8 cellular contexts compared by ENCODE assay signal in the genomic region with DNA sequence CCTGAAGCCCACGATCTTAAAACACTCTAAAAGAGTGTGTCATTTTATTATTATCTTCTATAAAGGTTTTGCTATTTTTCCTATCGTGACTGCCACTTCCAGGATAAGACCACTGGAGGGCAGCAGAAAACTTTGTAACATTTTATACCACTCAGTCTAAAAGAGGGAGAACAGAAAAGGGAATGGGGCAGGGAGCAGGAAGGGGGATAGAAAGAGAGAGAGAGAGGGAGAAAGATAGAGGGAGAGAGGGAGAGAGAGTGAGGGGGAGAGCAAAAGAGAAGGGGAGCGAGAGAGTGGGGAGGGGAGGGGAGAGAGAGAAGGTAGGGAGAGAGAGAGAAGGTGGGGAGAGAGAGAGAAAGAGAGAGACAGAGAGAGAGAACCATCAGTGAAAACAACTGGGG. TPM values are rescaled to one million over a fixed set of nuclear protein-coding genes. Genes with fewer than 3 reads are reported as not detected.
DNase-seq lines count a peak whose midpoint lies in the region; ATAC-seq and TF ChIP-seq lines count a peak whose summit lies in the region.

No MANE protein-coding gene starts in this region.

- no peak overlapping the region for H3K27ac ChIP-seq in OCI-LY3 (ENCODE audit: low read length)
- no peak overlapping the region for H3K27ac ChIP-seq in cardiac muscle cell
- H3K27ac ChIP-seq in psoas muscle, result no peak overlapping the region

- H3K36me3 ChIP-seq in OCI-LY3 (replicated peaks; ENCODE audit: low read depth, low read length) (no peaks in the 10 kb centered on the region), cardiac muscle cell (no peaks in the 10 kb centered on the region), psoas muscle (ENCODE audit: insufficient read depth in 1 of 2, low read depth in 1 of 2) (no peaks in the 10 kb centered on the region)

- no peaks in the 10 kb centered on the region for H3K79me2 ChIP-seq in OCI-LY3 (ENCODE audit: low read length)

- no peaks in the 10 kb centered on the region for H3K27me3 ChIP-seq in OCI-LY3 (ENCODE audit: low read depth, low read length)
- no peaks in the 10 kb centered on the region for H3K27me3 ChIP-seq in cardiac muscle cell
- no peaks in the 10 kb centered on the region for H3K27me3 ChIP-seq in psoas muscle (ENCODE audit: insufficient read depth in 3 of 3, low read length in 2 of 3)

- DNase-seq in EL (peak; percentile 62), cardiac muscle cell (ENCODE audit: low read depth in 1 of 2, low spot score in 1 of 2) (peak; percentile 76 to 80), psoas muscle (no peak)
- peak in 1 of 2 donors; percentile 35 for DNase-seq in activated naive CD4-positive, alpha-beta T cell treated with anti-CD3 and anti-CD28 coated beads, Interleukin-2, amount 50 U/mL, for 72 hours (ENCODE audit: low spot score in 2 of 2)

- H3K9me3 ChIP-seq in OCI-LY3 (ENCODE audit: insufficient read depth, low read length) (no peaks in the 10 kb centered on the region), cardiac muscle cell (ENCODE audit: low read depth) (no peaks in the 10 kb centered on the region), psoas muscle (no peaks in the 10 kb centered on the region)

- peak; percentile 79 for TF ChIP-seq CTCF in OCI-LY3 (IDR thresholded peaks at IDR 0.05; ENCODE audit: low read depth, low read length)
- peak; percentile 74 for TF ChIP-seq CTCF in cardiac muscle cell (IDR thresholded peaks at IDR 0.05; ENCODE audit: low read depth, low read length)
- peak; percentile 76 for TF ChIP-seq CTCF in psoas muscle (IDR thresholded peaks at IDR 0.05)

- H4K20me1 ChIP-seq in OCI-LY3 (ENCODE audit: insufficient read depth, low read length), result no peaks in the 10 kb centered on the region

- WGBS in psoas muscle, 3 donors, result 11 to 16% (median 12%) methylated on average over 3 of the region's 3 CpGs

- peak overlapping the region; percentile 49; the same call in 1 of the 2 replicates for H2AFZ ChIP-seq in OCI-LY3 (ENCODE audit: low read depth, low read length)

- H3K4me2 ChIP-seq in OCI-LY3 (ENCODE audit: low read length), result no peak overlapping the region; the same call in 1 of the 2 replicates

- H3K36me3 Mint-ChIP-seq in activated naive CD4-positive, alpha-beta T cell treated with anti-CD3 and anti-CD28 coated beads, Interleukin-2, amount 50 U/mL, for 72 hours, result no peaks in the 10 kb centered on the region

- peak overlapping the region in 1 of 2 donors; percentile 86 for H3K27ac Mint-ChIP-seq in activated naive CD4-positive, alpha-beta T cell treated with anti-CD3 and anti-CD28 coated beads, Interleukin-2, amount 50 U/mL, for 72 hours

- ATAC-seq in HG02852 (IDR thresholded peaks at IDR 0.05; ENCODE audit: unreplicated experiment) (peak; percentile 51), psoas muscle (peak; percentile 63 to 80 (median 76)), HG02759 (IDR thresholded peaks at IDR 0.05; ENCODE audit: unreplicated experiment) (no peak), HG02981 (IDR thresholded peaks at IDR 0.05; ENCODE audit: unreplicated experiment) (no peak)
- ATAC-seq in activated naive CD4-positive, alpha-beta T cell treated with anti-CD3 and anti-CD28 coated beads, Interleukin-2, amount 50 U/mL, for 72 hours, result peak; percentile 63 to 64

- peaks cover 5% of the 10 kb centered on the region for H3K4me1 ChIP-seq in OCI-LY3 (ENCODE audit: low read length)
- no peaks in the 10 kb centered on the region for H3K4me1 ChIP-seq in cardiac muscle cell (ENCODE audit: low read depth)
- peaks cover 30% of the 10 kb centered on the region for H3K4me1 ChIP-seq in psoas muscle

- no peak overlapping the region for H3K9ac ChIP-seq in OCI-LY3 (ENCODE audit: low read length)

- H3K4me3 ChIP-seq in OCI-LY3 (ENCODE audit: low read length) (no peak overlapping the region), cardiac muscle cell (no peak overlapping the region), psoas muscle (no peak overlapping the region)

- intact Hi-C loops in psoas muscle (cut with DNase I), result loop anchor here (2.0 to 10.0 kb wide), 5 partner anchors 37 to 679 kb away; no protein-coding TSS in a partner anchor

- no peaks in the 10 kb centered on the region for H3K9me3 Mint-ChIP-seq in activated naive CD4-positive, alpha-beta T cell treated with anti-CD3 and anti-CD28 coated beads, Interleukin-2, amount 50 U/mL, for 72 hours

RNA-seq across cellular contexts. Expression of a gene that starts 2.0 kb away (rescaled TPM):
- not detected for total RNA-seq in activated naive CD4-positive, alpha-beta T cell treated with anti-CD3 and anti-CD28 coated beads, Interleukin-2, amount 50 U/mL, for 72 hours
- not detected in 2 replicates for total RNA-seq in cardiac muscle cell
- 0.24 TPM in 1 of 2 replicates, not detected in the other for polyA plus RNA-seq in cardiac muscle cell
- total RNA-seq in psoas muscle, result under 1 TPM in 2 of 4 donors, not detected in 2; 0.17 to 0.19 TPM
- under 1 TPM; 0.14 to 0.39 (median 0.17) TPM for polyA plus RNA-seq in psoas muscle

RNA-seq across cellular contexts. Expression of a gene that starts 31.4 kb away (rescaled TPM):
- total RNA-seq in activated naive CD4-positive, alpha-beta T cell treated with anti-CD3 and anti-CD28 coated beads, Interleukin-2, amount 50 U/mL, for 72 hours, result not detected
- not detected in 2 replicates for total RNA-seq in cardiac muscle cell
- polyA plus RNA-seq in cardiac muscle cell, result 0.16 and 0.22 TPM in 2 replicates
- not detected for total RNA-seq in psoas muscle
- under 1 TPM in 2 of 3 donors, not detected in 1; 0.04 to 0.05 TPM for polyA plus RNA-seq in psoas muscle

RNA-seq across cellular contexts. Expression of a gene that starts 40.3 kb away (rescaled TPM):
- total RNA-seq in activated naive CD4-positive, alpha-beta T cell treated with anti-CD3 and anti-CD28 coated beads, Interleukin-2, amount 50 U/mL, for 72 hours, result under 1 TPM in 1 of 2 donors, not detected in 1; 0.47 TPM
- total RNA-seq in cardiac muscle cell (1.4 TPM in 1 of 2 replicates, not detected in the other), psoas muscle (100 to 1,000 TPM in 1 of 4 donors, 10 to 100 TPM in 3; 60.2 to 159 (median 82.0) TPM)
- polyA plus RNA-seq in cardiac muscle cell (1.1 TPM in 1 of 2 replicates, not detected in the other), psoas muscle (10 to 100 TPM; 57.3 to 83.5 (median 57.5) TPM)

RNA-seq across cellular contexts. Expression of a gene that starts 41.9 kb away (rescaled TPM):
- total RNA-seq in activated naive CD4-positive, alpha-beta T cell treated with anti-CD3 and anti-CD28 coated beads, Interleukin-2, amount 50 U/mL, for 72 hours, result 1 to 10 TPM; 2.6 to 4.6 TPM
- total RNA-seq in cardiac muscle cell (0.56 and 1.0 TPM in 2 replicates), psoas muscle (1 to 10 TPM in 3 of 4 donors, under 1 TPM in 1; 0.78 to 2.3 (median 1.6) TPM)
- polyA plus RNA-seq in cardiac muscle cell (1.7 and 3.2 TPM in 2 replicates), psoas muscle (1 to 10 TPM in 2 of 3 donors, under 1 TPM in 1; 0.49 to 4.0 (median 1.8) TPM)

RNA-seq across cellular contexts. Expression of a gene that starts 42.1 kb away (rescaled TPM):
- total RNA-seq in activated naive CD4-positive, alpha-beta T cell treated with anti-CD3 and anti-CD28 coated beads, Interleukin-2, amount 50 U/mL, for 72 hours, result 100 to 1,000 TPM in 1 of 2 donors, 10 to 100 TPM in 1; 95.5 to 120 TPM
- total RNA-seq in cardiac muscle cell (24.5 and 28.2 TPM in 2 replicates), psoas muscle (10 to 100 TPM; 34.6 to 68.0 (median 58.3) TPM)
- polyA plus RNA-seq in cardiac muscle cell (67.7 and 80.8 TPM in 2 replicates), psoas muscle (10 to 100 TPM; 22.7 to 48.7 (median 43.0) TPM)

Comparison
In these comparisons a context has a peak if more than half of its experiments do, and no peak if none do; other contexts are left out.
1. DNase-seq: peak in EL (single experiment) and cardiac muscle cell (2 of 2); none in psoas muscle (0 of 2).
2. ATAC-seq: peak in HG02852 (single experiment), activated naive CD4-positive, alpha-beta T cell treated with anti-CD3 and anti-CD28 coated beads, Interleukin-2, amount 50 U/mL, for 72 hours (2 of 2) and psoas muscle (4 of 4); none in HG02759 (single experiment) and HG02981 (single experiment).
3. RNA of a gene that starts 40.3 kb away (total RNA-seq): 60.2 to 159 TPM in psoas muscle; 0.47 TPM in activated naive CD4-positive, alpha-beta T cell treated with anti-CD3 and anti-CD28 coated beads, Interleukin-2, amount 50 U/mL, for 72 hours and 1.4 TPM in cardiac muscle cell; every median in the first group is over 10 times any median in the second.
4. Peak in every context shown above with its lines, with median percentiles within 50 percentile points of each other: CTCF ChIP-seq.